Comparison of ENCODE assay signal across 22 cellular contexts in the genomic region with DNA sequence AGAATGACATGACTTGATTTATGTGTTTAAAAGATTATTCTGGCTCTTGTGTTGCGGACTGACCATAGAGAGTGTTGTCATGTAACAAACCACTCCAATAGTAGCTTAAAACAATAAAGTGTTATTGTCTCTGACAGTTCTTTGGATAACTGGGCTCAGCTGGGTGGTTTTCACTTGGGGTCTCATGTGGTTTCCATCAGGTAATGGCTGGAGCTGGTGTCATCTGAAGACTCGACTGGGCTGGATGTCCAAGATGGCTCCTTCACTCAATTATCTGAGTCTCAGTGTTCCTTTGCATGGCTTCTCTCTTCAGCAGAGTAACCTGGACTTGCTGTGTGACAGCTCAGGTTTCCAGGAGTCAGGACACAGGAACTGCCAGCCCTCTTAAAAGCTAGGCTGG.
DNase-seq lines count a peak whose midpoint lies in the region; ATAC-seq and TF ChIP-seq lines count a peak whose summit lies in the region.
"Had no signal": no experiment of that assay in that cellular context is flagged by ENCODE, and none has a peak within 500 bp of the region (broad histone marks: within the 10 kb centered on the region; RNA-seq: fewer than 3 reads in every experiment).

No MANE protein-coding gene starts in this region.

- H3K4me1 Mint-ChIP-seq in brain, result peaks cover 41% of the 10 kb centered on the region

- H3K36me3 Mint-ChIP-seq in brain, result peaks cover 39% of the 10 kb centered on the region

- TF ChIP-seq CTCF in right atrium auricular region (IDR thresholded peaks at IDR 0.05) (no peak), brain (conservative IDR thresholded peaks at IDR 0.05) (no peak), prostate gland (IDR thresholded peaks at IDR 0.05) (no peak), uterus (IDR thresholded peaks at IDR 0.05) (no peak)

- H3K9me3 ChIP-seq in right atrium auricular region (peaks cover 0 to 8% of the 10 kb centered on the region in 2 donors), prostate gland (no peaks in the 10 kb centered on the region), uterus (no peaks in the 10 kb centered on the region)

- H3K4me1 ChIP-seq in right atrium auricular region, result peaks cover 0 to 54% of the 10 kb centered on the region in 2 donors
- peaks cover 38% of the 10 kb centered on the region for H3K4me1 ChIP-seq in prostate gland (replicated peaks)
- peaks cover 6 to 19% of the 10 kb centered on the region in 2 donors for H3K4me1 ChIP-seq in uterus

- no peak overlapping the region for H3K4me3 ChIP-seq in right atrium auricular region
- H3K4me3 ChIP-seq in prostate gland, result no peak overlapping the region
- no peak overlapping the region for H3K4me3 ChIP-seq in uterus
- H3K4me3 ChIP-seq: K562 had no signal

- 81% methylated on average over 2 of the region's 2 CpGs for WGBS in prostate gland

- TF ChIP-seq POLR2A in prostate gland (IDR thresholded peaks at IDR 0.05) (no peak), uterus (IDR thresholded peaks at IDR 0.05) (no peak)

- H3K36me3 ChIP-seq in right atrium auricular region (peaks cover 68% of the 10 kb centered on the region), prostate gland (peaks cover 0 to 9% of the 10 kb centered on the region in 2 donors), uterus (no peaks in the 10 kb centered on the region)

- DNase-seq in right atrium auricular region (ENCODE audit: low spot score) (no peak), Right ventricle myocardium superior (no peak), prostate gland (ENCODE audit: low spot score) (no peak), uterus (no peak)
- DNase-seq: EL, GF-D8, HFFc6, MM.1S, NCI-H1048, NCI-H1417 treated with DMSO at 0.1 percent for 48 hours, NCI-H187 treated with DMSO at 0.1 percent for 48 hours, NCI-H2107, NCI-H446 treated with DMSO at 0.1 percent for 48 hours, NCI-H526 treated with DMSO at 0.1 percent for 48 hours had no signal

- H3K27ac Mint-ChIP-seq in brain, result peak overlapping the region in 3 of 5 experiments; percentile 22 to 57 (median 37)
- H3K27ac Mint-ChIP-seq: HFFc6 had no signal

- H3K27me3 Mint-ChIP-seq in brain, result peaks cover 12% of the 10 kb centered on the region
- H3K27me3 Mint-ChIP-seq: B cell had no signal

- H3K9me3 Mint-ChIP-seq in brain, result peaks cover 5 to 38% (median 18%) of the 10 kb centered on the region in 5 experiments

- no peaks in the 10 kb centered on the region for H3K27me3 ChIP-seq in right atrium auricular region
- no peaks in the 10 kb centered on the region for H3K27me3 ChIP-seq in prostate gland (replicated peaks; ENCODE audit: insufficient read depth)
- no peaks in the 10 kb centered on the region for H3K27me3 ChIP-seq in uterus

- H3K4me3 Mint-ChIP-seq in brain, result no peak overlapping the region
- H3K4me3 Mint-ChIP-seq: B cell, HFFc6 had no signal

- H3K27ac ChIP-seq in right atrium auricular region, result peak overlapping the region; percentile 88 to 94
- H3K27ac ChIP-seq in prostate gland, result peak overlapping the region; percentile 94 to 95
- H3K27ac ChIP-seq in uterus, result peak overlapping the region; percentile 88 to 94
- H3K27ac ChIP-seq: HL-60 had no signal

- ATAC-seq in Right ventricle myocardium superior (ENCODE audit: poor library complexity), result no peak
- no peak for ATAC-seq in GM21576 (IDR thresholded peaks at IDR 0.05; ENCODE audit: unreplicated experiment)
- ATAC-seq in HG03460 (IDR thresholded peaks at IDR 0.05; ENCODE audit: unreplicated experiment), result no peak
- ATAC-seq in HG03175 (IDR thresholded peaks at IDR 0.05; ENCODE audit: unreplicated experiment), result no peak
- ATAC-seq: HepG2, K562 had no signal

- intact Hi-C loops in Right ventricle myocardium superior (cut with DNase I) (no loop called here), prostate gland (cut with DNase I) (no loop called here), uterus (cut with DNase I; ENCODE audit: low total_unique reads) (loop anchor here (10.0 kb wide), 1 partner anchor 63 kb away; no protein-coding TSS in a partner anchor)
